Comparison of ENCODE assay signal across 18 cellular contexts in the genomic region with DNA sequence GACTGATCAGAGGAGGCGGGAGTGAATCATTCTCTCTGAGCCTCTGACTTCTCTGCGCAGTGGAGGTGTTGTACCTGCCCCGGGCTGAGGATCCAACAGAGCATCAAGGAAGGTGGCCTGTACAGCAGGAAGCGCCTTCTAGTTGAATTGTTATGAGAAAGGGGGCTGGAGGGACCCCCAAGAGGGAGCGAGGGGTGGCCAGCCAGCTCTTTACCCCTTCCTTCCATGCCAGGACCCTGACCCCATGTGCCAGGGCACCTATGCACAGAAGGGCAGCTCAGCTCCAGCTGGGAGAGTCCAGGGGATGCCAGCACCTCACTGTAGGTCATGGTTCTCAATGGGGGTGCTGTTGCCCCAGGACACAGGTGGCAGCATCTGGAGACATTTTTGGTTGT.
A peak's percentile ranks its signal among the peaks of the same experiment; 100 is the strongest.
DNase-seq lines count a peak whose midpoint lies in the region; ATAC-seq and TF ChIP-seq lines count a peak whose summit lies in the region.
"Had no signal": no experiment of that assay in that cellular context is flagged by ENCODE, and none has a peak within 500 bp of the region (broad histone marks: within the 10 kb centered on the region; RNA-seq: fewer than 3 reads in every experiment).

No MANE protein-coding gene starts in this region.

- peaks cover 39% of the 10 kb centered on the region for H3K4me1 Mint-ChIP-seq in endodermal cell

- no peak overlapping the region for H3K27ac Mint-ChIP-seq in endodermal cell
- H3K27ac Mint-ChIP-seq: CD4-positive, alpha-beta T cell; H9; IgD-negative memory B cell had no signal

- H2AFZ ChIP-seq in neuronal stem cell (ENCODE audit: low read length): no peak overlapping the region

- H3K27me3 ChIP-seq in endodermal cell (ENCODE audit: control insufficient read depth, insufficient read depth, low read length, poor library complexity, severe bottlenecking) (no peaks in the 10 kb centered on the region), neuronal stem cell (ENCODE audit: control insufficient read depth in 3 of 3, insufficient read depth in 3 of 3, low read depth in 1 of 3, low read length in 3 of 3) (no peaks in the 10 kb centered on the region), aorta (ENCODE audit: control insufficient read depth in 1 of 2, insufficient read depth in 2 of 2, low read length in 1 of 2) (no peaks in the 10 kb centered on the region)

- no peak overlapping the region for H3K4ac ChIP-seq in neuronal stem cell (ENCODE audit: low read length)

- no peak overlapping the region for H2BK15ac ChIP-seq in neuronal stem cell (ENCODE audit: low read length)

- no peak overlapping the region for H4K91ac ChIP-seq in neuronal stem cell (ENCODE audit: low read depth, low read length, poor library complexity)

- H2BK12ac ChIP-seq in neuronal stem cell (ENCODE audit: low read length): no peak overlapping the region

- H3K9me3 Mint-ChIP-seq in endodermal cell: no peaks in the 10 kb centered on the region
- H3K9me3 Mint-ChIP-seq: CD4-positive, alpha-beta T cell; H9; IgD-negative memory B cell had no signal

- H3K4me2 ChIP-seq in neuronal stem cell (ENCODE audit: insufficient read depth, low read length, poor library complexity, severe bottlenecking): no peak overlapping the region
- H3K4me2 ChIP-seq: A549 had no signal

- H2BK120ac ChIP-seq in neuronal stem cell (ENCODE audit: low read depth, low read length): no peak overlapping the region

- H3K27me3 Mint-ChIP-seq in endodermal cell (ENCODE audit: insufficient read depth): no peaks in the 10 kb centered on the region
- H3K27me3 Mint-ChIP-seq: CD4-positive, alpha-beta T cell; IgD-negative memory B cell had no signal

- H3K9ac ChIP-seq in endodermal cell (ENCODE audit: extremely low read depth, low read length, poor library complexity, severe bottlenecking) (no peak overlapping the region), neuronal stem cell (ENCODE audit: low read depth, low read length, poor library complexity) (no peak overlapping the region)

- H3K4me1 ChIP-seq in endodermal cell (ENCODE audit: control insufficient read depth, insufficient read depth, low read length) (peaks cover 5% of the 10 kb centered on the region), neuronal stem cell (ENCODE audit: control insufficient read depth in 2 of 2, insufficient read depth in 1 of 2, low read depth in 1 of 2, low read length in 2 of 2) (peaks cover 11 to 15% of the 10 kb centered on the region in 2 donors), aorta (ENCODE audit: control insufficient read depth in 1 of 2, insufficient read depth in 2 of 2, low read length in 2 of 2) (no peaks in the 10 kb centered on the region)
- H3K4me1 ChIP-seq: A549 had no signal

- no peaks in the 10 kb centered on the region for H3K36me3 ChIP-seq in endodermal cell (ENCODE audit: control insufficient read depth, insufficient read depth, low read length)
- H3K36me3 ChIP-seq in neuronal stem cell (replicated peaks in 1 of 2; ENCODE audit: control insufficient read depth in 2 of 2, insufficient read depth in 2 of 2, low read length in 2 of 2): peaks cover 0 to 5% of the 10 kb centered on the region in 2 donors
- H3K36me3 ChIP-seq in aorta (ENCODE audit: control insufficient read depth in 1 of 2, insufficient read depth in 2 of 2, low read length in 1 of 2): no peaks in the 10 kb centered on the region

- H3K9me3 ChIP-seq in endodermal cell (ENCODE audit: control insufficient read depth, low read length): no peaks in the 10 kb centered on the region
- no peaks in the 10 kb centered on the region for H3K9me3 ChIP-seq in neuronal stem cell (replicated peaks in 1 of 2; ENCODE audit: control insufficient read depth in 2 of 2, insufficient read depth in 1 of 2, low read depth in 1 of 2, low read length in 2 of 2)
- no peaks in the 10 kb centered on the region for H3K9me3 ChIP-seq in aorta (ENCODE audit: control insufficient read depth, low read length)
- H3K9me3 ChIP-seq: A549 had no signal

- peak overlapping the region; percentile 2 for H3K14ac ChIP-seq in neuronal stem cell (ENCODE audit: low read length)

- peaks cover 4% of the 10 kb centered on the region for H3K79me1 ChIP-seq in neuronal stem cell (ENCODE audit: low read depth, low read length)

- no peaks in the 10 kb centered on the region for H3K36me3 Mint-ChIP-seq in endodermal cell (ENCODE audit: low read depth)

- 98 to 100% methylated on average over 3 to 5 of the region's 5 CpGs for WGBS in endodermal cell (ENCODE audit: insufficient coverage in 1 of 2, insufficient read length in 1 of 2), 2 experiments
- no CpG with 5 or more reads among the region's 5 CpGs for WGBS in neuronal stem cell (ENCODE audit: extremely low coverage in 2 of 2, insufficient read length in 2 of 2, insufficient replicate concordance in 1 of 2), 2 donors
- 93 to 95% methylated on average over 5 of the region's 5 CpGs for WGBS in aorta, 2 donors

- ATAC-seq in aorta (ENCODE audit: low FRiP score) (peak; percentile 12), HG03175 (IDR thresholded peaks at IDR 0.05; ENCODE audit: unreplicated experiment) (no peak)
- ATAC-seq in stimulated activated naive CD8-positive, alpha-beta T cell treated with anti-CD3 and anti-CD28 coated beads, Interleukin-15, Interleukin-2, amounts not matched to agents 100 U/mL and 50 U/mL, for 24 hours: no peak
- ATAC-seq: GM12878, HepG2 had no signal

- no peak overlapping the region for H2BK5ac ChIP-seq in neuronal stem cell (ENCODE audit: low read length)

- no peak overlapping the region for H3K4me3 Mint-ChIP-seq in endodermal cell
- H3K4me3 Mint-ChIP-seq: CD4-positive, alpha-beta T cell; H9; IgD-negative memory B cell had no signal

- H3K23ac ChIP-seq in neuronal stem cell (ENCODE audit: low read depth, low read length, poor library complexity): peak overlapping the region; percentile 34

- H3K18ac ChIP-seq in neuronal stem cell (ENCODE audit: low read length): no peak overlapping the region

- H4K8ac ChIP-seq in neuronal stem cell (ENCODE audit: low read depth, low read length): peak overlapping the region; percentile 76

- H3K27ac ChIP-seq in endodermal cell (ENCODE audit: low read depth, low read length): peak overlapping the region; percentile 49
- no peak overlapping the region for H3K27ac ChIP-seq in neuronal stem cell (replicated peaks; ENCODE audit: low read length)
- no peak overlapping the region for H3K27ac ChIP-seq in aorta (ENCODE audit: low read depth in 1 of 2, low read length in 2 of 2)
- H3K27ac ChIP-seq: 22Rv1, A549, C4-2B had no signal

- no peak overlapping the region for H2AK5ac ChIP-seq in neuronal stem cell (ENCODE audit: low read depth, low read length)

- H3K4me3 ChIP-seq in endodermal cell (ENCODE audit: low read length) (no peak overlapping the region), neuronal stem cell (ENCODE audit: low read length in 2 of 2) (no peak overlapping the region), aorta (ENCODE audit: low read length in 2 of 2) (no peak overlapping the region)
- H3K4me3 ChIP-seq: A549, GM12878 had no signal

- peak; percentile 44 for DNase-seq in D341Med (ENCODE audit: low spot score)
- DNase-seq in endodermal cell: no peak
- no peak for DNase-seq in neuronal stem cell (ENCODE audit: low spot score)
- no peak for DNase-seq in aorta
- no peak for DNase-seq in stimulated activated naive CD8-positive, alpha-beta T cell treated with anti-CD3 and anti-CD28 coated beads, Interleukin-15, Interleukin-2, amounts not matched to agents 100 U/mL and 50 U/mL, for 24 hours
- DNase-seq in NCI-H524 (lab: John Stamatoyannopoulos, UW): no peak
- DNase-seq: AML-193; CD4-positive, alpha-beta T cell; DMS79 treated with DMSO at 0.1 percent for 48 hours; GOT3; H9 had no signal

- intact Hi-C loops in aorta (cut with DNase I): no loop called here

- TF ChIP-seq CTCF in endodermal cell (conservative IDR thresholded peaks at IDR 0.05): no peak
